Comparison of ENCODE assay signal across 8 cellular contexts in the genomic region with DNA sequence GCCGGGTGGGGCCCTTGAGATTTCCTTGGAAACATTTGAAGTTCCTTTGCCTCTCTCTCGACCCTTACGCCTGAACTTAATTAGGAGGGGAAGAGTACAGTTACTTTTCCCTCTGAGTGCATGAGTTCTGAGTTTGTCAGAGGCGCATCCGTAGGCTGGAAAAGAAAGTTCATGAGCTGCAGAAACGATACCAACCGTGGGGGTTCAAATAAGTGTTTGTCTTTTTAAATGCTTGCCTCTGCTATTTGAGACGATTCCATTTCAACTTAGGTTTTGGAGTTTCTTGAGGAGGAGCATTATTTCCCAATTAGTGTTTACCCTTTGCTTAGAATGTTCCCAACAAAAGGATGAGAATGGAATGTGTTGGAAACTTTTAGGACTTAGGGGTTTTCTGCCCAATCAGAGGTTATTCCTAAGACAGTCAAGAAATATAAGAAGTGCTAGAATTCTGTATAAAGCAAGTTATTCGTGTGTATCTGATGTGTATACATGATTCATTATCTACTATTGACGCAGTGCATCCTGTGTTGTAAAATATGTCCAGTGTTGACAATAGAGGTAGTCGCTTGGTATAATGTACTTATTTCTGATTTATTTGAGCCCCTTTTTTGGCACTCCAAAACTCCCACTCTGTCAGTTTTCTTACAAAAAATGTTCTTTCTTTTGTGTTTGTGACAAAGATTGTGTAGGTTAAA. TPM values are rescaled to one million over a fixed set of nuclear protein-coding genes. Genes with fewer than 3 reads are reported as not detected.
DNase-seq lines count a peak whose midpoint lies in the region; ATAC-seq and TF ChIP-seq lines count a peak whose summit lies in the region.

No MANE protein-coding gene starts in this region.

- intact Hi-C loops in left ventricle myocardium inferior (cut with micrococcal nuclease) = no loop called here

- peak; percentile 4 for ATAC-seq in HG02884 (IDR thresholded peaks at IDR 0.05; ENCODE audit: unreplicated experiment)

- H3K27me3 ChIP-seq in left ventricle myocardium inferior (ENCODE audit: low read depth) = no peaks in the 10 kb centered on the region

- DNase-seq in NCI-H1105 treated with DMSO at 0.1 percent for 48 hours (lab: John Stamatoyannopoulos, UW) (peak; percentile 47), NCI-H1105 (lab: John Stamatoyannopoulos, UW) (no peak), left ventricle myocardium inferior (no peak), SKM-1 treated with dmso at 0.1 percent for 144 hours (lab: John Stamatoyannopoulos, UW; ENCODE audit: unreplicated experiment) (no peak), COLO829 (ENCODE audit: low spot score) (no peak)

- H3K4me1 ChIP-seq in left ventricle myocardium inferior = peaks cover 48% of the 10 kb centered on the region

- H3K36me3 ChIP-seq in left ventricle myocardium inferior = peaks cover 4% of the 10 kb centered on the region

- H3K9me3 ChIP-seq in left ventricle myocardium inferior (replicated peaks) = no peaks in the 10 kb centered on the region

- TF ChIP-seq CTCF in WI38 (IDR thresholded peaks at IDR 0.05; ENCODE audit: low read depth, low read length) (no peak), left ventricle myocardium inferior (IDR thresholded peaks at IDR 0.05; ENCODE audit: borderline replicate concordance) (no peak)

- peak overlapping the region; percentile 71 for H3K4me3 ChIP-seq in WI38 (ENCODE audit: low read depth, low read length)
- peak overlapping the region; percentile 96 for H3K4me3 ChIP-seq in left ventricle myocardium inferior
- H3K4me3 ChIP-seq in skin epidermis = peak overlapping the region; percentile 66 to 96 (median 89)

- H3K27ac ChIP-seq in left ventricle myocardium inferior (replicated peaks) (peak overlapping the region; percentile 97), skin epidermis (peak overlapping the region; percentile 84 to 98 (median 94))

RNA-seq across cellular contexts. Expression of gene PIKFYVE, which starts 0.7 kb away (rescaled TPM):
- total RNA-seq in left ventricle myocardium inferior = 13.9 TPM

RNA-seq across cellular contexts. Expression of gene IDH1, which starts 11.9 kb away (rescaled TPM):
- 38.4 TPM for total RNA-seq in left ventricle myocardium inferior
